Comparison of ENCODE assay signal across 8 cellular contexts in genomic region chrX:101658661-101659477, GRCh38. TPM values are rescaled to one million over a fixed set of nuclear protein-coding genes. Genes with fewer than 3 reads are reported as not detected.
DNase-seq lines count a peak whose midpoint lies in the region; ATAC-seq lines count a peak whose summit lies in the region.

No MANE protein-coding gene starts in this region.

- ATAC-seq in GM18873 (IDR thresholded peaks at IDR 0.05; ENCODE audit: low FRiP score, unreplicated experiment), result no peak

- peak; percentile 38 to 59 for DNase-seq in NCI-H524 (lab: John Stamatoyannopoulos, UW)
- DNase-seq in NCI-H524 treated with DMSO at 0.1 percent for 48 hours (lab: John Stamatoyannopoulos, UW), result no peak
- peak; percentile 1 for DNase-seq in HT-29 (ENCODE audit: low spot score)
- peak; percentile 21 to 22 for DNase-seq in SW 1271 (lab: John Stamatoyannopoulos, UW)
- peak in 52 of 56 donors; percentile 2 to 73 (median 41) for DNase-seq in amygdala (lab: John Stamatoyannopoulos, UW)
- DNase-seq in hepatic stellate cell (ENCODE audit: low spot score), result peak; percentile 74
- peak; percentile 70 for DNase-seq in putamen (ENCODE audit: low spot score)

RNA-seq across cellular contexts. Expression of gene ARMCX2, which starts 0.8 kb away (rescaled TPM):
- total RNA-seq in HT-29 (2014; rRNA removed; shearing (Covaris generic)), result 0.21 TPM in 1 of 2 replicates, not detected in the other

RNA-seq across cellular contexts. Expression of gene ARMCX3, which starts 35.9 kb away (rescaled TPM):
- 9.2 and 11.3 TPM in 2 replicates for total RNA-seq in HT-29 (2014; rRNA removed; shearing (Covaris generic))

RNA-seq across cellular contexts. Expression of gene ARMCX6, which starts 41.1 kb away (rescaled TPM):
- 9.2 and 10.0 TPM in 2 replicates for total RNA-seq in HT-29 (2014; rRNA removed; shearing (Covaris generic))
